13 cellular contexts compared by ENCODE assay signal in the genomic region with DNA sequence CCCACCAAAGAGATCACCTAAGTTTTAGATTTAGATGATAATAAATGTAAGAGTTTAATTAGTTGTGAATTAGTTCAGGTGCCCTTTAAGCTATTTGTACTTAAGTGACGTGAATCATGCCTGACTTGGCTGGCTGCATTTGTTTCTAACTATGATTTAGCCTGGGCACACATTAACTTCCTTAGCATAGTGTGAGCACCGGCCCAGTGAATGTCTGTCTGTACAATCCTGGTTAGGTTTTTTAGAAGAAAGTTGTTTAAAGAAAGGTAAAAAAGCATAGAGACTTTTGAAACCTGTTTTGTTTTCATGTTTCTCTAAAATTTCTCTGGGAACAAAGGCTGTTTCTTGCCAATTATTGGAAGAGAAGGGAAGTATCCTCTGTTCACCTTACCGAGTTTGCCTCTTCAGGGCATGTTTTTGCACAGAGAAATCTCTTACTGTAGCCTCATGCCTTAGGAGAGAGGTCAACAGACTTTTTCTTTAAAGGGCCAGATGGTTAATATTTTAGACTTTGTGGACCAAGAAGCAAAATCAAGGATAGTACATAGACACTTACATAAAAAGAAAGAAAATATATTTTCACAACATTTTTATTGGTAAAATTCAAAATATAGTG. TPM values are rescaled to one million over a fixed set of nuclear protein-coding genes. Genes with fewer than 3 reads are reported as not detected.
DNase-seq lines count a peak whose midpoint lies in the region; ATAC-seq, FAIRE-seq and TF ChIP-seq lines count a peak whose summit lies in the region.
"Had no signal": no experiment of that assay in that cellular context is flagged by ENCODE, and none has a peak within 500 bp of the region (broad histone marks: within the 10 kb centered on the region; RNA-seq: fewer than 3 reads in every experiment).

No MANE protein-coding gene starts in this region.

- peak overlapping the region; percentile 81 to 92 (median 90) for H3K27ac ChIP-seq in gastrocnemius medialis

- H3K27me3 ChIP-seq in kidney epithelial cell (ENCODE audit: control insufficient read depth, insufficient read depth, low read length) (no peaks in the 10 kb centered on the region), gastrocnemius medialis (no peaks in the 10 kb centered on the region)

- TF ChIP-seq CTCF in MCF 10A (IDR thresholded peaks at IDR 0.05; ENCODE audit: unreplicated experiment) (no peak), kidney epithelial cell (IDR thresholded peaks at IDR 0.05; ENCODE audit: insufficient read depth, low read length, poor library complexity, severe bottlenecking) (no peak), gastrocnemius medialis (IDR thresholded peaks at IDR 0.05 in 4 of 5, conservative IDR thresholded peaks at IDR 0.05 in 1 of 5) (no peak)

- H3K4me3 ChIP-seq in kidney epithelial cell (ENCODE audit: low read depth, low read length) (no peak overlapping the region), gastrocnemius medialis (peak overlapping the region in 1 of 4 donors; percentile 20)

- CTCF ChIA-PET in MCF 10A (lab: Yijun Ruan, JAX), result interaction anchor here (0.5 to 8.6 kb wide), 5 partner anchors 35 to 370 kb away, joined by 3 to 104 read pairs (median 3); a partner anchor contains a TSS

- DNase-seq in H54 (ENCODE audit: insufficient read length, low spot score) (no peak), MCF 10A (ENCODE audit: unreplicated experiment) (peak; percentile 52), kidney epithelial cell (ENCODE audit: low read depth) (peak; percentile 75), gastrocnemius medialis (peak; percentile 41 to 55), GM03348 (ENCODE audit: low spot score) (no peak), urothelium cell line (ENCODE audit: low spot score) (no peak), NCI-H2227 (lab: John Stamatoyannopoulos, UW; ENCODE audit: unreplicated experiment) (no peak)
- no peak for DNase-seq in activated naive CD4-positive, alpha-beta T cell treated with anti-CD3 and anti-CD28 coated beads, Interleukin-2, amount 50 U/mL, for 72 hours (ENCODE audit: low spot score in 2 of 2)
- DNase-seq: COR-L47; MM.1S; NCI-H774; stimulated activated CD4-positive, alpha-beta T cell treated with anti-CD3 and anti-CD28 coated beads, Interleukin-12 subunit alpha, Interleukin-12 subunit beta, amount 100 ng/mL, for 4 hours; stimulated activated naive CD8-positive, alpha-beta T cell treated with anti-CD3 and anti-CD28 coated beads, Interleukin-15, amount 100 ng/mL, for 72 hours had no signal

- intact Hi-C loops in MCF 10A (cut with micrococcal nuclease), result no loop called here
- intact Hi-C loops in gastrocnemius medialis (cut with DNase I; ENCODE audit: low total_unique reads), result loop anchor here (1.0 to 2.0 kb wide), 3 partner anchors 36 to 234 kb away; a partner anchor contains a TSS

- H3K36me3 ChIP-seq in kidney epithelial cell (ENCODE audit: control insufficient read depth, insufficient read depth, low read length) (no peaks in the 10 kb centered on the region), gastrocnemius medialis (no peaks in the 10 kb centered on the region)

- no peak for TF ChIP-seq POLR2A in H54 (IDR thresholded peaks at IDR 0.05; ENCODE audit: low read depth, low read length)
- peak; percentile 69 to 82 for TF ChIP-seq POLR2A in gastrocnemius medialis (IDR thresholded peaks at IDR 0.05)

- H3K27ac Mint-ChIP-seq in MCF 10A (ENCODE audit: low read depth, unreplicated experiment), result peak overlapping the region; percentile 94
- no peak overlapping the region for H3K27ac Mint-ChIP-seq in activated naive CD4-positive, alpha-beta T cell treated with anti-CD3 and anti-CD28 coated beads, Interleukin-2, amount 50 U/mL, for 72 hours
- H3K27ac Mint-ChIP-seq: stimulated activated naive CD8-positive, alpha-beta T cell treated with anti-CD3 and anti-CD28 coated beads, Interleukin-15, amount 100 ng/mL, for 72 hours had no signal

- POLR2A ChIA-PET in MCF 10A (lab: Yijun Ruan, JAX), result interaction anchor here (0.5 to 12.8 kb wide), 26 partner anchors 8 to 1274 kb away, joined by 3 to 362 read pairs (median 6); a partner anchor contains a TSS

- H3K36me3 Mint-ChIP-seq in MCF 10A (ENCODE audit: insufficient read depth, unreplicated experiment), result no peaks in the 10 kb centered on the region
- H3K36me3 Mint-ChIP-seq in activated naive CD4-positive, alpha-beta T cell treated with anti-CD3 and anti-CD28 coated beads, Interleukin-2, amount 50 U/mL, for 72 hours, result no peaks in the 10 kb centered on the region

- in situ Hi-C loops in gastrocnemius medialis (cut with MboI; ENCODE audit: low sequenced_read_pairs in 4 of 4), result loop anchor here in 1 of 4 donors (25.0 kb wide), 1 partner anchor 483 kb away; no protein-coding TSS in a partner anchor

- TSS peak; percentile 46 for BruUV-seq in MCF 10A (replicated peaks; lab: Mats Ljungman, UMichigan)

- peak in 1 of 2 donors; percentile 38 for ATAC-seq in gastrocnemius medialis
- ATAC-seq in activated naive CD4-positive, alpha-beta T cell treated with anti-CD3 and anti-CD28 coated beads, Interleukin-2, amount 50 U/mL, for 72 hours, result no peak
- ATAC-seq: stimulated activated naive CD8-positive, alpha-beta T cell treated with anti-CD3 and anti-CD28 coated beads, Interleukin-15, amount 100 ng/mL, for 72 hours had no signal

- H3K4me1 ChIP-seq in gastrocnemius medialis, result peaks cover 56 to 58% of the 10 kb centered on the region in 2 donors

- peak overlapping the region; percentile 60 for H3K4me3 Mint-ChIP-seq in MCF 10A (ENCODE audit: unreplicated experiment)
- H3K4me3 Mint-ChIP-seq: stimulated activated naive CD8-positive, alpha-beta T cell treated with anti-CD3 and anti-CD28 coated beads, Interleukin-15, amount 100 ng/mL, for 72 hours had no signal

- H3K9me3 ChIP-seq in gastrocnemius medialis, result no peaks in the 10 kb centered on the region

- H3K4me1 Mint-ChIP-seq in MCF 10A (ENCODE audit: insufficient read depth, unreplicated experiment), result peaks cover 42% of the 10 kb centered on the region

- no peaks in the 10 kb centered on the region for H3K9me3 Mint-ChIP-seq in MCF 10A (ENCODE audit: unreplicated experiment)
- H3K9me3 Mint-ChIP-seq in activated naive CD4-positive, alpha-beta T cell treated with anti-CD3 and anti-CD28 coated beads, Interleukin-2, amount 50 U/mL, for 72 hours, result no peaks in the 10 kb centered on the region
- H3K9me3 Mint-ChIP-seq: stimulated activated naive CD8-positive, alpha-beta T cell treated with anti-CD3 and anti-CD28 coated beads, Interleukin-15, amount 100 ng/mL, for 72 hours had no signal

- peak; percentile 85 for FAIRE-seq in H54 (lab: Jason Lieb, UNC)
- no peak for FAIRE-seq in urothelium cell line (lab: Jason Lieb, UNC)

- no peaks in the 10 kb centered on the region for H3K27me3 Mint-ChIP-seq in MCF 10A (ENCODE audit: insufficient read depth, unreplicated experiment)

RNA-seq across cellular contexts. Expression of a gene that starts 42.9 kb away (rescaled TPM):
- 129 and 154 TPM in 2 replicates for total RNA-seq in MCF 10A (2022)
- 158 and 161 TPM in 2 replicates for total RNA-seq in kidney epithelial cell
- 10 to 100 TPM; 15.9 to 36.8 (median 28.7) TPM for total RNA-seq in gastrocnemius medialis
- total RNA-seq in activated naive CD4-positive, alpha-beta T cell treated with anti-CD3 and anti-CD28 coated beads, Interleukin-2, amount 50 U/mL, for 72 hours, result under 1 TPM in 1 of 2 donors, not detected in 1; 0.88 TPM

Comparison
In these comparisons a context has a peak if more than half of its experiments do, and no peak if none do; other contexts are left out.
1. DNase-seq: peak in MCF 10A (single experiment), kidney epithelial cell (single experiment) and gastrocnemius medialis (2 of 2); none in H54 (single experiment), GM03348 (single experiment), urothelium cell line (single experiment), NCI-H2227 (single experiment) and activated naive CD4-positive, alpha-beta T cell treated with anti-CD3 and anti-CD28 coated beads, Interleukin-2, amount 50 U/mL, for 72 hours (0 of 2).
2. RNA of a gene that starts 42.9 kb away (total RNA-seq): 158 to 161 TPM in kidney epithelial cell, 129 to 154 TPM in MCF 10A and 15.9 to 36.8 TPM in gastrocnemius medialis; 0.88 TPM in activated naive CD4-positive, alpha-beta T cell treated with anti-CD3 and anti-CD28 coated beads, Interleukin-2, amount 50 U/mL, for 72 hours; every median in the first group is over 4 times any median in the second.